In genomic region chr7:30533886-30534285, GRCh38 we compare ENCODE assay signal across 18 cellular contexts.
"Had no signal": no experiment of that assay in that cellular context is flagged by ENCODE, and none has a peak within 500 bp of the region (broad histone marks: within the 10 kb centered on the region; RNA-seq: fewer than 3 reads in every experiment).

No MANE protein-coding gene starts in this region.

- DNase-seq: effector memory CD8-positive, alpha-beta T cell; esophagus squamous epithelium; foreskin fibroblast; head of caudate nucleus; hypothalamus; kidney glomerular epithelial cell; lower lobe of right lung; natural killer cell; posterior cingulate gyrus; stimulated activated CD4-positive, alpha-beta T cell treated with anti-CD3 and anti-CD28 coated beads, Interleukin-4, amount 100 ng/mL, for 1 hour; stimulated activated CD8-positive, alpha-beta memory T cell treated with anti-CD3 and anti-CD28 coated beads, Interleukin-4, amount 100 ng/mL, for 48 hours; upper lobe of left lung; uterus had no signal

- ATAC-seq: effector memory CD8-positive, alpha-beta T cell; left lobe of liver; lower lobe of right lung; natural killer cell; stimulated activated memory B cell treated with anti-CD40 and anti-IgM and Interleukin-4, amounts not matched to agents 10 μg/mL and 1 μg/mL and 100 μg/mL, for 72 hours had no signal

- H3K4me1 ChIP-seq: esophagus squamous epithelium, lower lobe of right lung, tibial artery, upper lobe of left lung, uterus had no signal

- H3K36me3 ChIP-seq: uterus had no signal

- H3K4me3 ChIP-seq: esophagus squamous epithelium, lower lobe of right lung, smooth muscle cell, tibial artery, upper lobe of left lung, uterus had no signal

- H3K27ac ChIP-seq: epithelial cell of prostate, esophagus squamous epithelium, lower lobe of right lung, tibial artery, upper lobe of left lung, uterus had no signal

- H3K9me3 ChIP-seq: esophagus squamous epithelium, lower lobe of right lung, tibial artery, upper lobe of left lung, uterus had no signal

- H3K27me3 ChIP-seq: esophagus squamous epithelium, tibial artery, upper lobe of left lung, uterus had no signal
